13 cellular contexts compared by ENCODE assay signal in genomic region chr7:130957140-130957513, GRCh38.
DNase-seq lines count a peak whose midpoint lies in the region; ATAC-seq and TF ChIP-seq lines count a peak whose summit lies in the region.
"Had no signal": no experiment of that assay in that cellular context is flagged by ENCODE, and none has a peak within 500 bp of the region (broad histone marks: within the 10 kb centered on the region; RNA-seq: fewer than 3 reads in every experiment).

No MANE protein-coding gene starts in this region.

- H3K4me1 Mint-ChIP-seq in activated naive CD4-positive, alpha-beta T cell treated with anti-CD3 and anti-CD28 coated beads, Interleukin-2, amount 10 ng/mL, durations not matched to agents 7 days and 5 days = peaks cover 72% of the 10 kb centered on the region

- H3K9me3 ChIP-seq in OCI-LY7 (ENCODE audit: low read length) (no peaks in the 10 kb centered on the region), thyroid gland (no peaks in the 10 kb centered on the region)
- H3K9me3 ChIP-seq: BE2C, thoracic aorta had no signal

- intact Hi-C loops in OCI-LY7 (cut with micrococcal nuclease; ENCODE audit: unreplicated experiment) (no loop called here), thyroid gland (cut with DNase I) (no loop called here)

- peaks cover 6% of the 10 kb centered on the region; the same call in 1 of the 2 replicates for H3K79me2 ChIP-seq in OCI-LY7 (ENCODE audit: insufficient read depth, low read depth, low read length)

- no peak for ATAC-seq in activated naive CD4-positive, alpha-beta T cell treated with anti-CD3 and anti-CD28 coated beads, Interleukin-2, amount 50 U/mL, for 72 hours
- ATAC-seq in GM18511 (IDR thresholded peaks at IDR 0.05; ENCODE audit: unreplicated experiment) = no peak
- ATAC-seq in activated CD4-positive, CD25-positive, alpha-beta regulatory T cell treated with anti-CD3 and anti-CD28 coated beads, Interleukin-2, amount 50 U/mL, for 24 hours = no peak

- H3K27me3 Mint-ChIP-seq in activated naive CD4-positive, alpha-beta T cell treated with anti-CD3 and anti-CD28 coated beads, Interleukin-2, amount 10 ng/mL, durations not matched to agents 7 days and 5 days = no peaks in the 10 kb centered on the region

- WGBS in thyroid gland, 2 donors = 8 to 18% methylated on average over 2 of the region's 2 CpGs

- POLR2A ChIA-PET in OCI-LY7 (lab: Charles Lee) = interaction anchor here (0.6 to 2.1 kb wide), 5 partner anchors 10 to 190 kb away, joined by 3 to 12 read pairs (median 4); no protein-coding TSS in a partner anchor

- peak; percentile 47 for DNase-seq in activated naive CD4-positive, alpha-beta T cell treated with anti-CD3 and anti-CD28 coated beads, Interleukin-2, amount 10 ng/mL, durations not matched to agents 7 days and 5 days
- no peak for DNase-seq in activated naive CD4-positive, alpha-beta T cell treated with anti-CD3 and anti-CD28 coated beads, Interleukin-2, amount 50 U/mL, for 72 hours (ENCODE audit: low spot score in 2 of 2)
- DNase-seq in OCI-LY7 (ENCODE audit: low spot score) (peak; percentile 33), thyroid gland (peak; percentile 70 to 76), coronary artery (ENCODE audit: low spot score) (no peak)
- DNase-seq in central memory CD4-positive, alpha-beta T cell = peak; percentile 50
- DNase-seq: BE2C, kidney, NCI-H1105, occipital lobe had no signal

- H3K36me3 ChIP-seq in OCI-LY7 (ENCODE audit: insufficient read depth, low read length) (peaks cover 39% of the 10 kb centered on the region), thyroid gland (no peaks in the 10 kb centered on the region)

- no peaks in the 10 kb centered on the region for H3K9me2 ChIP-seq in OCI-LY7 (ENCODE audit: insufficient read depth, low read length)

- H3K4me3 Mint-ChIP-seq in activated naive CD4-positive, alpha-beta T cell treated with anti-CD3 and anti-CD28 coated beads, Interleukin-2, amount 10 ng/mL, durations not matched to agents 7 days and 5 days = peak overlapping the region; percentile 83

- no peak for TF ChIP-seq CTCF in OCI-LY7 (conservative IDR thresholded peaks at IDR 0.05; ENCODE audit: low read length)
- no peak for TF ChIP-seq CTCF in thyroid gland (IDR thresholded peaks at IDR 0.05)
- no peak for TF ChIP-seq CTCF in coronary artery (IDR thresholded peaks at IDR 0.05)

- H3K9me3 Mint-ChIP-seq in activated naive CD4-positive, alpha-beta T cell treated with anti-CD3 and anti-CD28 coated beads, Interleukin-2, amount 10 ng/mL, durations not matched to agents 7 days and 5 days = no peaks in the 10 kb centered on the region
- H3K9me3 Mint-ChIP-seq in activated naive CD4-positive, alpha-beta T cell treated with anti-CD3 and anti-CD28 coated beads, Interleukin-2, amount 50 U/mL, for 72 hours = no peaks in the 10 kb centered on the region

- TF ChIP-seq POLR2A in thyroid gland (IDR thresholded peaks at IDR 0.05) = no peak

- no peaks in the 10 kb centered on the region for H3K27me3 ChIP-seq in thyroid gland
- H3K27me3 ChIP-seq: BE2C had no signal

- no peak overlapping the region for H3K4me3 ChIP-seq in OCI-LY7 (ENCODE audit: low read depth, low read length, poor library complexity, severe bottlenecking)
- no peak overlapping the region for H3K4me3 ChIP-seq in thyroid gland (replicated peaks in 1 of 3)
- no peak overlapping the region for H3K4me3 ChIP-seq in coronary artery
- H3K4me3 ChIP-seq: thoracic aorta had no signal

- H2AFZ ChIP-seq in OCI-LY7 (ENCODE audit: low read length) = no peak overlapping the region

- H3K36me3 Mint-ChIP-seq in activated naive CD4-positive, alpha-beta T cell treated with anti-CD3 and anti-CD28 coated beads, Interleukin-2, amount 10 ng/mL, durations not matched to agents 7 days and 5 days = peaks cover 66% of the 10 kb centered on the region
- peaks cover 0 to 74% of the 10 kb centered on the region in 2 donors for H3K36me3 Mint-ChIP-seq in activated naive CD4-positive, alpha-beta T cell treated with anti-CD3 and anti-CD28 coated beads, Interleukin-2, amount 50 U/mL, for 72 hours

- BruUV-seq in OCI-LY7 (replicated peaks; lab: Mats Ljungman, UMichigan) = no TSS peak

- peak overlapping the region; percentile 92 for H3K27ac Mint-ChIP-seq in activated naive CD4-positive, alpha-beta T cell treated with anti-CD3 and anti-CD28 coated beads, Interleukin-2, amount 10 ng/mL, durations not matched to agents 7 days and 5 days
- H3K27ac Mint-ChIP-seq in activated naive CD4-positive, alpha-beta T cell treated with anti-CD3 and anti-CD28 coated beads, Interleukin-2, amount 50 U/mL, for 72 hours = peak overlapping the region in 1 of 2 donors; percentile 100

- H3K4me2 ChIP-seq in OCI-LY7 (ENCODE audit: low read length) = peak overlapping the region; percentile 47

- H3K4me1 ChIP-seq in OCI-LY7 (ENCODE audit: insufficient read depth, low read length, poor library complexity, severe bottlenecking) (peaks cover 57% of the 10 kb centered on the region), thyroid gland (peaks cover 32 to 56% of the 10 kb centered on the region in 2 donors)
- H3K4me1 ChIP-seq: BE2C had no signal

- H3K27ac ChIP-seq in OCI-LY7 (ENCODE audit: low read depth, low read length, poor library complexity, severe bottlenecking) (peak overlapping the region; percentile 35), thyroid gland (peak overlapping the region; percentile 57 to 87 (median 80)), coronary artery (no peak overlapping the region)

- H4K20me1 ChIP-seq in OCI-LY7 (ENCODE audit: insufficient read depth, low read length) = no peaks in the 10 kb centered on the region

- CTCF ChIA-PET in activated naive CD4-positive, alpha-beta T cell treated with anti-CD3 and anti-CD28 coated beads, Interleukin-2, amount 10 ng/mL, durations not matched to agents 7 days and 5 days (lab: Charles Lee) = interaction anchor here (1.7 to 7.2 kb wide), 4 partner anchors 13 to 83 kb away, joined by 4 to 54 read pairs (median 10); no protein-coding TSS in a partner anchor
- CTCF ChIA-PET in OCI-LY7 (lab: Charles Lee; ENCODE audit: unreplicated experiment) = no interaction called here

Comparison
In these comparisons a context has a peak if more than half of its experiments do, and no peak if none do; other contexts are left out.
1. DNase-seq: peak in activated naive CD4-positive, alpha-beta T cell treated with anti-CD3 and anti-CD28 coated beads, Interleukin-2, amount 10 ng/mL, durations not matched to agents 7 days and 5 days (single experiment), OCI-LY7 (single experiment), central memory CD4-positive, alpha-beta T cell (single experiment) and thyroid gland (2 of 2); none in activated naive CD4-positive, alpha-beta T cell treated with anti-CD3 and anti-CD28 coated beads, Interleukin-2, amount 50 U/mL, for 72 hours (0 of 2) and coronary artery (single experiment).
2. H3K27ac ChIP-seq: peak in OCI-LY7 (single experiment) and thyroid gland (3 of 3); none in coronary artery (0 of 2).